ENCODE assay signal across 1 cellular context in genomic region chr6:117167520-117168271, GRCh38.
TF ChIP-seq lines count a peak whose summit lies in the region.

No MANE protein-coding gene starts in this region.

TF ChIP-seq in GM23338, 12 proteins besides CTCF, POLR2A, EP300 and RAD21 (continued from another document):
- TF ChIP-seq, protein P1, sequence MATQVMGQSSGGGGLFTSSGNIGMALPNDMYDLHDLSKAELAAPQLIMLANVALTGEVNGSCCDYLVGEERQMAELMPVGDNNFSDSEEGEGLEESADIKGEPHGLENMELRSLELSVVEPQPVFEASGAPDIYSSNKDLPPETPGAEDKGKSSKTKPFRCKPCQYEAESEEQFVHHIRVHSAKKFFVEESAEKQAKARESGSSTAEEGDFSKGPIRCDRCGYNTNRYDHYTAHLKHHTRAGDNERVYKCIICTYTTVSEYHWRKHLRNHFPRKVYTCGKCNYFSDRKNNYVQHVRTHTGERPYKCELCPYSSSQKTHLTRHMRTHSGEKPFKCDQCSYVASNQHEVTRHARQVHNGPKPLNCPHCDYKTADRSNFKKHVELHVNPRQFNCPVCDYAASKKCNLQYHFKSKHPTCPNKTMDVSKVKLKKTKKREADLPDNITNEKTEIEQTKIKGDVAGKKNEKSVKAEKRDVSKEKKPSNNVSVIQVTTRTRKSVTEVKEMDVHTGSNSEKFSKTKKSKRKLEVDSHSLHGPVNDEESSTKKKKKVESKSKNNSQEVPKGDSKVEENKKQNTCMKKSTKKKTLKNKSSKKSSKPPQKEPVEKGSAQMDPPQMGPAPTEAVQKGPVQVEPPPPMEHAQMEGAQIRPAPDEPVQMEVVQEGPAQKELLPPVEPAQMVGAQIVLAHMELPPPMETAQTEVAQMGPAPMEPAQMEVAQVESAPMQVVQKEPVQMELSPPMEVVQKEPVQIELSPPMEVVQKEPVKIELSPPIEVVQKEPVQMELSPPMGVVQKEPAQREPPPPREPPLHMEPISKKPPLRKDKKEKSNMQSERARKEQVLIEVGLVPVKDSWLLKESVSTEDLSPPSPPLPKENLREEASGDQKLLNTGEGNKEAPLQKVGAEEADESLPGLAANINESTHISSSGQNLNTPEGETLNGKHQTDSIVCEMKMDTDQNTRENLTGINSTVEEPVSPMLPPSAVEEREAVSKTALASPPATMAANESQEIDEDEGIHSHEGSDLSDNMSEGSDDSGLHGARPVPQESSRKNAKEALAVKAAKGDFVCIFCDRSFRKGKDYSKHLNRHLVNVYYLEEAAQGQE (IDR thresholded peaks at IDR 0.05; ENCODE audit: unreplicated experiment): no peak
- TF ChIP-seq ETS1 (IDR thresholded peaks at IDR 0.05) (no peak), ZNF331 (CRISPR knock-in tag; IDR thresholded peaks at IDR 0.05; ENCODE audit: low read depth) (no peak)
